ENCODE assay signal across 9 cellular contexts in the genomic region with DNA sequence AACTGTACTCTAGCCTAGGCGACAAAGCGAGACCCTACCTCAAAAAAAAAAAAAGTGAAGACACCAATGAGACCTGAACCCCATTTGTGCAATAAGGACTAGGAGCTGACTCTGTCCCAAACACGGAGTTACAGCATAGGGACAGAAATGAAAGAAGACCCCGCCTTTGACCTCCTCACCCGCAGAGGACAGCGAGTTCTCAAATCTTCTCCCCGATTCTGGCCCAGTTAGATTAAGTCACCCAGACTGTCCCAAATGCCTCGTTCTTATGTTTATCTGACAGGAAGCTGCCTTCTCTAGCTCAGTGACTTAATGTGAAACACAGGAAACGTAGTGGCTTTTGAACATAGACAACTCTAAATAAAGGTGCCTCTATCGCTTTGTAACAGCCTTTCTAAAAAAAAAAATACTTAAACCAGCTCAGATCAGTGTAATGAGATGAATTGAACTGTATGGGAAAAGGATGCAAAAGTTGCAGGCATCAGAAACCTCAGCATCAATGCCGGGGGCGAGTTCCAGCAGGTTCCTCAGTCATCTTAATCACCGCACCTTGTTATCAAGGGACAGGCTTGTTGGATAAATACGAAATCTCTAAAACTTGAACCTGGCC. TPM values are rescaled to one million over a fixed set of nuclear protein-coding genes. Genes with fewer than 3 reads are reported as not detected.
DNase-seq lines count a peak whose midpoint lies in the region; ATAC-seq and TF ChIP-seq lines count a peak whose summit lies in the region.
"Had no signal": no experiment of that assay in that cellular context is flagged by ENCODE, and none has a peak within 500 bp of the region (broad histone marks: within the 10 kb centered on the region; RNA-seq: fewer than 3 reads in every experiment).

No MANE protein-coding gene starts in this region.

- no TSS peak for BruUV-seq in A673 (replicated peaks; lab: Mats Ljungman, UMichigan)

- H3K36me3 ChIP-seq in DND-41 (ENCODE audit: insufficient read depth, low read length) = peaks cover 39% of the 10 kb centered on the region
- peaks cover 37% of the 10 kb centered on the region for H3K36me3 ChIP-seq in KOPT-K1 (ENCODE audit: insufficient read depth, low read length)
- H3K36me3 ChIP-seq in body of pancreas (replicated peaks in 1 of 2; ENCODE audit: insufficient read depth in 1 of 2, low read depth in 2 of 2) = no peaks in the 10 kb centered on the region
- H3K36me3 ChIP-seq in A673 (ENCODE audit: insufficient read depth, low read length, poor library complexity, severe bottlenecking) = no peaks in the 10 kb centered on the region
- H3K36me3 ChIP-seq in hepatocyte (replicated peaks; ENCODE audit: insufficient read depth, low read depth) = no peaks in the 10 kb centered on the region
- peaks cover 17 to 47% of the 10 kb centered on the region in 2 experiments for H3K36me3 ChIP-seq in mesenchymal stem cell (ENCODE audit: control insufficient read depth in 1 of 2, insufficient read depth in 2 of 2, low read depth in 1 of 2, low read length in 2 of 2)

- no peak overlapping the region for H2BK5ac ChIP-seq in mesenchymal stem cell (ENCODE audit: low read depth, low read length, poor library complexity, severe bottlenecking)

- DNase-seq in DND-41 (peak; percentile 30), body of pancreas (no peak), natural killer cell (no peak), A673 (ENCODE audit: low spot score) (no peak), hepatocyte (ENCODE audit: low spot score) (no peak), mesenchymal stem cell (no peak)
- DNase-seq: PC-3 had no signal

- H2BK12ac ChIP-seq in mesenchymal stem cell (ENCODE audit: low read length in 2 of 2) = no peak overlapping the region

- no peak overlapping the region for H2AK5ac ChIP-seq in mesenchymal stem cell (ENCODE audit: low read length, severe bottlenecking)

- peak; percentile 95 for ATAC-seq in DND-41 (ENCODE audit: insufficient read depth, low read depth)
- no peak for ATAC-seq in body of pancreas
- peak; percentile 82 to 94 (median 92) for ATAC-seq in natural killer cell
- ATAC-seq in HG02642 (IDR thresholded peaks at IDR 0.05; ENCODE audit: poor library complexity, unreplicated experiment) = no peak
- ATAC-seq: PC-3 had no signal

- no peaks in the 10 kb centered on the region for H3K79me1 ChIP-seq in mesenchymal stem cell (replicated peaks; ENCODE audit: low read length, poor library complexity, severe bottlenecking)

- no peak overlapping the region for H2BK15ac ChIP-seq in mesenchymal stem cell (ENCODE audit: low read depth, poor library complexity, severe bottlenecking)

- H3K4me3 ChIP-seq in DND-41 (ENCODE audit: low read depth in 1 of 2, low read length in 2 of 2) (no peak overlapping the region), body of pancreas (no peak overlapping the region), A673 (ENCODE audit: low read depth, low read length, poor library complexity, severe bottlenecking) (no peak overlapping the region), hepatocyte (no peak overlapping the region), mesenchymal stem cell (ENCODE audit: insufficient read depth in 1 of 2, low read depth in 1 of 2, low read length in 2 of 2) (no peak overlapping the region)

- no peak overlapping the region for H2BK120ac ChIP-seq in mesenchymal stem cell (ENCODE audit: low read depth, low read length)

- H3K9me2 ChIP-seq in hepatocyte (replicated peaks; ENCODE audit: insufficient read depth) = no peaks in the 10 kb centered on the region

- no peak overlapping the region for H3K4ac ChIP-seq in mesenchymal stem cell (ENCODE audit: low read depth in 1 of 2, low read length in 2 of 2)

- H3K9me3 ChIP-seq in DND-41 (ENCODE audit: insufficient read depth, low read length, severe bottlenecking) = no peaks in the 10 kb centered on the region
- H3K9me3 ChIP-seq in KOPT-K1 (ENCODE audit: insufficient read depth, low read length, poor library complexity, severe bottlenecking) = no peaks in the 10 kb centered on the region
- H3K9me3 ChIP-seq in body of pancreas = no peaks in the 10 kb centered on the region
- no peaks in the 10 kb centered on the region for H3K9me3 ChIP-seq in A673 (ENCODE audit: low read depth, low read length, poor library complexity, severe bottlenecking)
- no peaks in the 10 kb centered on the region for H3K9me3 ChIP-seq in hepatocyte (ENCODE audit: low read depth)
- no peaks in the 10 kb centered on the region for H3K9me3 ChIP-seq in mesenchymal stem cell (ENCODE audit: control insufficient read depth, low read length)

- H3K4me2 ChIP-seq in DND-41 (ENCODE audit: insufficient read depth, low read length) (peak overlapping the region; percentile 25), hepatocyte (no peak overlapping the region), mesenchymal stem cell (ENCODE audit: low read length, poor library complexity, severe bottlenecking) (no peak overlapping the region)

- H3K27me3 ChIP-seq in DND-41 (ENCODE audit: insufficient read depth, low read length, poor library complexity) (no peaks in the 10 kb centered on the region), body of pancreas (no peaks in the 10 kb centered on the region), A673 (replicated peaks; ENCODE audit: insufficient read depth, low read depth, low read length, poor library complexity) (no peaks in the 10 kb centered on the region), hepatocyte (no peaks in the 10 kb centered on the region), mesenchymal stem cell (ENCODE audit: control insufficient read depth in 1 of 2, insufficient read depth in 1 of 2, low read length in 2 of 2) (no peaks in the 10 kb centered on the region)

- TF ChIP-seq CTCF in DND-41 (IDR thresholded peaks at IDR 0.05; ENCODE audit: borderline replicate concordance, extremely low read depth, low read length, poor library complexity, severe bottlenecking) (no peak), body of pancreas (IDR thresholded peaks at IDR 0.05) (no peak), natural killer cell (IDR thresholded peaks at IDR 0.05) (no peak), A673 (conservative IDR thresholded peaks at IDR 0.05; ENCODE audit: low read depth, low read length) (no peak), hepatocyte (IDR thresholded peaks at IDR 0.05; ENCODE audit: poor library complexity) (no peak)

- H3K36me3 Mint-ChIP-seq in natural killer cell = no peaks in the 10 kb centered on the region

- peaks cover 77% of the 10 kb centered on the region for H3K4me1 ChIP-seq in DND-41 (ENCODE audit: insufficient read depth, low read length)
- H3K4me1 ChIP-seq in body of pancreas = peaks cover 95% of the 10 kb centered on the region
- H3K4me1 ChIP-seq in A673 (ENCODE audit: insufficient read depth, low read length, poor library complexity, severe bottlenecking) = peaks cover 30% of the 10 kb centered on the region
- H3K4me1 ChIP-seq in hepatocyte (ENCODE audit: insufficient read depth) = peaks cover 16% of the 10 kb centered on the region
- peaks cover 37% of the 10 kb centered on the region for H3K4me1 ChIP-seq in mesenchymal stem cell (ENCODE audit: control insufficient read depth, insufficient read depth, low read depth, low read length)

- intact Hi-C loops in body of pancreas (cut with DNase I) (no loop called here), natural killer cell (cut with micrococcal nuclease) (loop anchor here (1.0 kb wide), 2 partner anchors 9 to 12 kb away; no protein-coding TSS in a partner anchor), A673 (cut with micrococcal nuclease; ENCODE audit: unreplicated experiment) (no loop called here)

- peaks cover 80% of the 10 kb centered on the region for H4K20me1 ChIP-seq in DND-41 (ENCODE audit: insufficient read depth, low read length)
- peaks cover 81% of the 10 kb centered on the region for H4K20me1 ChIP-seq in hepatocyte (ENCODE audit: insufficient read depth, poor library complexity, severe bottlenecking)

- CTCF ChIA-PET in A673 (lab: Charles Lee) = interaction anchor here (1.1 kb wide), 1 partner anchor 42 kb away, joined by 3 read pairs; no protein-coding TSS in a partner anchor

- H3K27me3 Mint-ChIP-seq in natural killer cell (ENCODE audit: low read depth in 2 of 2) = no peaks in the 10 kb centered on the region

- no peak overlapping the region for H4K8ac ChIP-seq in mesenchymal stem cell (ENCODE audit: low read length)

- TF ChIP-seq POLR2A in body of pancreas (IDR thresholded peaks at IDR 0.05) = no peak

- H3K18ac ChIP-seq in mesenchymal stem cell (ENCODE audit: low read depth in 1 of 2, low read length in 2 of 2) = no peak overlapping the region

- H2AFZ ChIP-seq in DND-41 (ENCODE audit: low read depth, low read length) (no peak overlapping the region), hepatocyte (no peak overlapping the region), mesenchymal stem cell (ENCODE audit: low read depth, low read length) (no peak overlapping the region)

- POLR2A ChIA-PET in A673 (lab: Charles Lee; ENCODE audit: low non-redundant PET) = interaction anchor here (0.7 kb wide), 1 partner anchor 741 kb away, joined by 6 read pairs; no protein-coding TSS in a partner anchor

- H3K9me3 Mint-ChIP-seq in natural killer cell = no peaks in the 10 kb centered on the region

- peaks cover 70 to 76% of the 10 kb centered on the region in 2 donors for H3K4me1 Mint-ChIP-seq in natural killer cell

- peak overlapping the region; percentile 61 for H3K27ac ChIP-seq in DND-41 (ENCODE audit: low read length)
- H3K27ac ChIP-seq in KOPT-K1 (ENCODE audit: low read depth, low read length, poor library complexity, severe bottlenecking) = peak overlapping the region; percentile 57
- H3K27ac ChIP-seq in body of pancreas = peak overlapping the region in 3 of 4 donors; percentile 43 to 100 (median 100)
- no peak overlapping the region for H3K27ac ChIP-seq in A673 (ENCODE audit: low read depth, low read length, poor library complexity, severe bottlenecking)
- no peak overlapping the region for H3K27ac ChIP-seq in hepatocyte
- no peak overlapping the region for H3K27ac ChIP-seq in mesenchymal stem cell (ENCODE audit: low read length, poor library complexity, severe bottlenecking)

- H3K9ac ChIP-seq in DND-41 (ENCODE audit: low read depth, low read length) (peak overlapping the region; percentile 23; the same call in 1 of the 2 replicates), mesenchymal stem cell (ENCODE audit: low read length) (no peak overlapping the region)

- peak overlapping the region; percentile 90 to 100 for H3K27ac Mint-ChIP-seq in natural killer cell

- no peak overlapping the region for H3K14ac ChIP-seq in mesenchymal stem cell (ENCODE audit: low read length in 2 of 2)

- H3K4me3 Mint-ChIP-seq in natural killer cell = peak overlapping the region; percentile 91

- no peak overlapping the region for H4K91ac ChIP-seq in mesenchymal stem cell (ENCODE audit: low read length)

- no peak overlapping the region for H3K23ac ChIP-seq in mesenchymal stem cell (ENCODE audit: low read length in 2 of 2)

- H3K79me2 ChIP-seq in DND-41 (ENCODE audit: insufficient read depth, low read length) (peaks cover 98% of the 10 kb centered on the region), hepatocyte (peaks cover 99% of the 10 kb centered on the region)

- 63 to 89% methylated on average over 14 of the region's 14 CpGs for WGBS in body of pancreas, 2 donors
- whole genome bisulfite sequencing in hepatocyte (ENCODE audit: low lambda C conversion rate, missing lambda C conversion rate) = 84% methylated on average over 14 of the region's 14 CpGs
- 82% methylated on average over 13 of the region's 14 CpGs for WGBS in mesenchymal stem cell

RNA-seq across cellular contexts. Expression of a gene that starts 10.6 kb away (rescaled TPM):
- total RNA-seq in body of pancreas (100 to 1,000 TPM; 294 to 323 TPM), natural killer cell (1,000 to 10,000 TPM in 1 of 3 donors, 100 to 1,000 TPM in 2; 803 to 1,038 (median 808) TPM), A673 (2021) (290 and 323 TPM in 2 replicates), hepatocyte (149 and 188 TPM in 2 replicates)
- polyA plus RNA-seq in hepatocyte = 125 and 140 TPM in 2 replicates
- 369 TPM for polyA plus RNA-seq in mesenchymal stem cell (2013, experiment 1 of 2)
- 336 TPM for polyA plus RNA-seq in mesenchymal stem cell (2013, experiment 2 of 2)

Comparison
In these comparisons a context has a peak if more than half of its experiments do, and no peak if none do; other contexts are left out.
1. ATAC-seq: peak in DND-41 (single experiment) and natural killer cell (3 of 3); none in body of pancreas (single experiment) and HG02642 (single experiment).
2. H3K27ac ChIP-seq: peak in DND-41 (single experiment), KOPT-K1 (single experiment) and body of pancreas (3 of 4); none in A673 (single experiment), hepatocyte (single experiment) and mesenchymal stem cell (single experiment).